Comparison of ENCODE assay signal across 26 cellular contexts in genomic region chr5:20276959-20277263, GRCh38.
A peak's percentile ranks its signal among the peaks of the same experiment; 100 is the strongest.
DNase-seq lines count a peak whose midpoint lies in the region; ATAC-seq, FAIRE-seq and TF ChIP-seq lines count a peak whose summit lies in the region.
"Had no signal": no experiment of that assay in that cellular context is flagged by ENCODE, and none has a peak within 500 bp of the region (broad histone marks: within the 10 kb centered on the region; RNA-seq: fewer than 3 reads in every experiment).

No MANE protein-coding gene starts in this region.

- H2AFZ ChIP-seq in SK-N-SH (ENCODE audit: low read depth) (0 out of 2 replicates have a peak overlapping the region, but pooled peaks have one; percentile 18), keratinocyte (ENCODE audit: control insufficient read depth, low read length) (peak overlapping the region; percentile 73), OCI-LY7 (ENCODE audit: low read length) (no peak overlapping the region)
- H2AFZ ChIP-seq: hepatocyte had no signal

- POLR2A ChIA-PET in SK-N-SH (lab: Yijun Ruan, JAX): no interaction called here
- POLR2A ChIA-PET in WTC11 (lab: Charles Lee): no interaction called here
- POLR2A ChIA-PET in OCI-LY7 (lab: Charles Lee): no interaction called here

- H3K9me3 Mint-ChIP-seq in WTC11: peaks cover 17% of the 10 kb centered on the region

- no TSS peak for BruUV-seq in OCI-LY7 (replicated peaks; lab: Mats Ljungman, UMichigan)

- H4K20me1 ChIP-seq in SK-N-SH (ENCODE audit: insufficient read depth): no peaks in the 10 kb centered on the region
- no peaks in the 10 kb centered on the region for H4K20me1 ChIP-seq in keratinocyte (ENCODE audit: control insufficient read depth, extremely low read depth, insufficient read depth, low read length)
- H4K20me1 ChIP-seq in OCI-LY7 (ENCODE audit: insufficient read depth, low read length): no peaks in the 10 kb centered on the region

- H3K9me1 ChIP-seq in keratinocyte (ENCODE audit: control insufficient read depth, extremely low read depth, insufficient read depth, low read length): no peaks in the 10 kb centered on the region

- peaks cover 10% of the 10 kb centered on the region for H3F3A ChIP-seq in SK-N-SH (replicated peaks; ENCODE audit: insufficient read depth)

- 43% methylated on average over 4 of the region's 5 CpGs for whole genome bisulfite sequencing in SK-N-SH (ENCODE audit: low lambda C conversion rate)
- WGBS in esophagus squamous epithelium, 2 donors: 71 to 82% methylated on average over 3 to 5 of the region's 5 CpGs

- H3K36me3 Mint-ChIP-seq in WTC11: peaks cover 6% of the 10 kb centered on the region; the same call in 1 of the 2 replicates
- H3K36me3 Mint-ChIP-seq: brain had no signal

- H3K36me3 ChIP-seq in SK-N-SH (replicated peaks in 1 of 2; ENCODE audit: control insufficient read depth in 1 of 2, insufficient read depth in 2 of 2, low read length in 1 of 2) (no peaks in the 10 kb centered on the region), keratinocyte (ENCODE audit: control insufficient read depth in 2 of 2, extremely low read depth in 1 of 2, insufficient read depth in 2 of 2, low read length in 2 of 2) (no peaks in the 10 kb centered on the region), OCI-LY7 (ENCODE audit: insufficient read depth, low read length) (no peaks in the 10 kb centered on the region), esophagus squamous epithelium (no peaks in the 10 kb centered on the region)
- H3K36me3 ChIP-seq: left lung, neutrophil, tibial nerve had no signal

- no peak for TF ChIP-seq RAD21 in SK-N-SH (IDR thresholded peaks at IDR 0.05; ENCODE audit: low read length)

- H3K9ac ChIP-seq in SK-N-SH (no peak overlapping the region), keratinocyte (ENCODE audit: control insufficient read depth, extremely low read depth, insufficient read depth, low read length) (no peak overlapping the region)

- H3K79me2 ChIP-seq in SK-N-SH (ENCODE audit: insufficient read depth) (no peaks in the 10 kb centered on the region), keratinocyte (ENCODE audit: control insufficient read depth, insufficient read depth, low read length) (no peaks in the 10 kb centered on the region), OCI-LY7 (ENCODE audit: insufficient read depth, low read depth, low read length) (no peaks in the 10 kb centered on the region)
- H3K79me2 ChIP-seq: hepatocyte had no signal

- H3K4me1 Mint-ChIP-seq in WTC11: no peaks in the 10 kb centered on the region
- H3K4me1 Mint-ChIP-seq: activated T-helper 17 cell treated with anti-CD3 and anti-CD28 coated beads, Interleukin-2, amount 50 U/mL, for 72 hours; brain had no signal

- dilution Hi-C loops in keratinocyte (cut with MboI; ENCODE audit: extremely low pct_ligation_motif_present, low sequenced_read_pairs): no loop called here

- TF ChIP-seq CTCF in SK-N-SH (IDR thresholded peaks at IDR 0.05): no peak
- TF ChIP-seq CTCF in WTC11 (IDR thresholded peaks at IDR 0.05): no peak
- TF ChIP-seq CTCF in keratinocyte (optimal IDR thresholded peaks at IDR 0.05 in 1 of 3, IDR thresholded peaks at IDR 0.05 in 1 of 3, conservative IDR thresholded peaks at IDR 0.05 in 1 of 3; ENCODE audit: extremely low read depth in 1 of 3, insufficient read depth in 2 of 3, low read length in 3 of 3): no peak
- TF ChIP-seq CTCF in OCI-LY7 (conservative IDR thresholded peaks at IDR 0.05; ENCODE audit: low read length): no peak
- no peak for TF ChIP-seq CTCF in esophagus squamous epithelium (IDR thresholded peaks at IDR 0.05)

- intact Hi-C loops in OCI-LY7 (cut with micrococcal nuclease; ENCODE audit: unreplicated experiment) (no loop called here), esophagus squamous epithelium (cut with DNase I) (no loop called here)

- no peak for DNase-seq in SK-N-SH
- DNase-seq in WTC11 (ENCODE audit: low spot score): peak; percentile 45
- no peak for DNase-seq in keratinocyte (ENCODE audit: low read depth, low spot score)
- DNase-seq in DMS 273 (lab: John Stamatoyannopoulos, UW; ENCODE audit: unreplicated experiment): no peak
- DNase-seq in OCI-LY7 (ENCODE audit: low spot score): no peak
- DNase-seq in esophagus squamous epithelium (lab: John Stamatoyannopoulos, UW): no peak
- DNase-seq in activated gamma-delta T cell (lab: John Stamatoyannopoulos, UW): no peak
- DNase-seq: activated CD4-positive, alpha-beta T cell treated with anti-CD3 and anti-CD28 coated beads for 1 hour; activated CD8-positive, alpha-beta T cell treated with anti-CD3 and anti-CD28 coated beads, Interleukin-2, amount 10 ng/mL, durations not matched to agents 7 days and 5 days; activated naive CD4-positive, alpha-beta T cell treated with anti-CD3 and anti-CD28 coated beads, Interleukin-2, amount 50 U/mL, for 16 hours; DND-41; left lung; NCI-H1092 treated with DMSO at 0.1 percent for 48 hours; NCI-H1694 treated with DMSO at 0.1 percent for 48 hours; NCI-H2171; stimulated activated CD4-positive, alpha-beta T cell treated with anti-CD3 and anti-CD28 coated beads, Interleukin-4, amount 100 ng/mL, for 1 hour had no signal

- no peak for ATAC-seq in SK-N-SH treated with all-trans-retinoic acid at 6 μM for 48 hours
- ATAC-seq in WTC11: peak; percentile 53
- ATAC-seq: activated CD8-positive, alpha-beta T cell treated with anti-CD3 and anti-CD28 coated beads, Interleukin-2, amount 10 ng/mL, durations not matched to agents 7 days and 5 days; activated T-helper 17 cell treated with anti-CD3 and anti-CD28 coated beads, Interleukin-2, amount 50 U/mL, for 72 hours; Right ventricle myocardium inferior had no signal

- FAIRE-seq in keratinocyte (lab: Jason Lieb, UNC): no peak

- peaks cover 55% of the 10 kb centered on the region for H3K27me3 Mint-ChIP-seq in WTC11 (ENCODE audit: low read depth)
- H3K27me3 Mint-ChIP-seq: activated T-helper 17 cell treated with anti-CD3 and anti-CD28 coated beads, Interleukin-2, amount 50 U/mL, for 72 hours; brain; progenitor cell of endocrine pancreas had no signal

- H3K27ac ChIP-seq in SK-N-SH (ENCODE audit: low read depth in 2 of 2, low read length in 1 of 2) (peak overlapping the region in 1 of 2 experiments; percentile 55; a peak in 2 of 4 replicates), keratinocyte (ENCODE audit: control insufficient read depth, insufficient read depth, low read length) (peak overlapping the region; percentile 36), OCI-LY7 (ENCODE audit: low read depth, low read length, poor library complexity, severe bottlenecking) (no peak overlapping the region), esophagus squamous epithelium (no peak overlapping the region)
- H3K27ac ChIP-seq: 22Rv1, hepatocyte, left lung, neutrophil, tibial nerve had no signal

- CTCF ChIA-PET in SK-N-SH (lab: Yijun Ruan, JAX) (no interaction called here), WTC11 (lab: Charles Lee) (no interaction called here), OCI-LY7 (lab: Charles Lee; ENCODE audit: unreplicated experiment) (no interaction called here)

- H3K27me3 ChIP-seq in SK-N-SH (ENCODE audit: insufficient read depth): no peaks in the 10 kb centered on the region
- H3K27me3 ChIP-seq in keratinocyte (ENCODE audit: control insufficient read depth, extremely low read depth, insufficient read depth, low read length): no peaks in the 10 kb centered on the region
- H3K27me3 ChIP-seq in esophagus squamous epithelium: no peaks in the 10 kb centered on the region
- H3K27me3 ChIP-seq: dorsolateral prefrontal cortex, hepatocyte, left lung, neutrophil, tibial nerve had no signal

- no peaks in the 10 kb centered on the region for H3K9me3 ChIP-seq in SK-N-SH
- H3K9me3 ChIP-seq in keratinocyte (ENCODE audit: control insufficient read depth, low read depth, low read length): peaks cover 7% of the 10 kb centered on the region
- no peaks in the 10 kb centered on the region for H3K9me3 ChIP-seq in OCI-LY7 (ENCODE audit: low read length)
- peaks cover 0 to 10% (median 0%) of the 10 kb centered on the region in 3 donors for H3K9me3 ChIP-seq in esophagus squamous epithelium
- H3K9me3 ChIP-seq: neutrophil had no signal

- no peaks in the 10 kb centered on the region for H3K4me1 ChIP-seq in SK-N-SH (ENCODE audit: control insufficient read depth in 1 of 2, insufficient read depth in 2 of 2, low read depth in 1 of 2, low read length in 1 of 2)
- peaks cover 9% of the 10 kb centered on the region for H3K4me1 ChIP-seq in keratinocyte (ENCODE audit: control insufficient read depth, extremely low read depth, insufficient read depth, low read length)
- H3K4me1 ChIP-seq in OCI-LY7 (ENCODE audit: insufficient read depth, low read length, poor library complexity, severe bottlenecking): no peaks in the 10 kb centered on the region
- H3K4me1 ChIP-seq in esophagus squamous epithelium: peaks cover 0 to 16% (median 0%) of the 10 kb centered on the region in 3 donors
- H3K4me1 ChIP-seq: left lung, tibial nerve had no signal

- H3K4me3 ChIP-seq in SK-N-SH (ENCODE audit: low read depth in 2 of 2, low read length in 1 of 2): no peak overlapping the region
- no peak overlapping the region for H3K4me3 ChIP-seq in keratinocyte (ENCODE audit: control insufficient read depth in 2 of 3, extremely low read depth in 1 of 3, insufficient read depth in 2 of 3, low read depth in 1 of 3, low read length in 3 of 3)
- H3K4me3 ChIP-seq in OCI-LY7 (ENCODE audit: low read depth, low read length, poor library complexity, severe bottlenecking): no peak overlapping the region
- no peak overlapping the region for H3K4me3 ChIP-seq in esophagus squamous epithelium
- H3K4me3 ChIP-seq: dorsolateral prefrontal cortex, hepatocyte, left lung, tibial nerve had no signal

- H3K4me3 Mint-ChIP-seq in WTC11: no peak overlapping the region
- H3K4me3 Mint-ChIP-seq: activated CD8-positive, alpha-beta T cell treated with anti-CD3 and anti-CD28 coated beads, Interleukin-2, amount 10 ng/mL, durations not matched to agents 7 days and 5 days; activated T-helper 17 cell treated with anti-CD3 and anti-CD28 coated beads, Interleukin-2, amount 50 U/mL, for 72 hours; brain had no signal

- TF ChIP-seq EP300 in SK-N-SH (IDR thresholded peaks at IDR 0.05; ENCODE audit: borderline replicate concordance in 1 of 2, low read depth in 1 of 2, low read length in 1 of 2): no peak

- H3K9me2 ChIP-seq in SK-N-SH: no peaks in the 10 kb centered on the region
- H3K9me2 ChIP-seq in OCI-LY7 (ENCODE audit: insufficient read depth, low read length): no peaks in the 10 kb centered on the region

- 0 out of 2 replicates have a peak overlapping the region, but pooled peaks have one; percentile 8 for H3K4me2 ChIP-seq in SK-N-SH
- H3K4me2 ChIP-seq in keratinocyte (ENCODE audit: control insufficient read depth, extremely low read depth, insufficient read depth, low read depth, low read length): peak overlapping the region; percentile 32
- no peak overlapping the region for H3K4me2 ChIP-seq in OCI-LY7 (ENCODE audit: low read length)
- H3K4me2 ChIP-seq: hepatocyte had no signal

- TF ChIP-seq POLR2A in esophagus squamous epithelium (IDR thresholded peaks at IDR 0.05): no peak

- H3K27ac Mint-ChIP-seq in WTC11: no peak overlapping the region
- H3K27ac Mint-ChIP-seq: activated CD8-positive, alpha-beta T cell treated with anti-CD3 and anti-CD28 coated beads, Interleukin-2, amount 10 ng/mL, durations not matched to agents 7 days and 5 days; activated T-helper 17 cell treated with anti-CD3 and anti-CD28 coated beads, Interleukin-2, amount 50 U/mL, for 72 hours; brain; progenitor cell of endocrine pancreas had no signal

TF ChIP-seq in SK-N-SH, 30 proteins besides CTCF, POLR2A, EP300 and RAD21 (continues in another document):
- TF ChIP-seq FOXJ3 (CRISPR knock-in tag; IDR thresholded peaks at IDR 0.05): no peak

TF ChIP-seq in WTC11, 78 proteins besides CTCF, POLR2A, EP300 and RAD21 (continues in another document):
- no peak for TF ChIP-seq NR2C2 (CRISPR knock-in tag; IDR thresholded peaks at IDR 0.05)
